9 cellular contexts compared by ENCODE assay signal in the genomic region with DNA sequence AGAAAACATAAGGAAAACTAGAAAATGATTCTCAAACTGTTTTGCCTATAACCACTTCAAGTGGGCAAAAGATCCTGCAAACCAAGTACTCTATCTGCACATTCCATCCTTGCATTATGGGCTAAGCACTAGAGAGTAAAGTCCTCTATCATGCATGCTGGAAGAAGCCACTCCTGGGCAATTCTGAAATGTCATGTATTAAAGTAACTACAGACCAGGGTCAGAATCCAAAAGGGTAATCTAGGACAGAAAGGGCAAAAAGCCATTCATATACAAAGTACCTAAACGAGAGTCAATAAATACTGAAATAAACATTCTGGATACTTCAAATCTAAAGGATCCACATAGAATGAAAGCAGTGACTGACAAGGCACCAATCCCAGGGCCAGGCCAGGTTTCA. TPM values are rescaled to one million over a fixed set of nuclear protein-coding genes. Genes with fewer than 3 reads are reported as not detected.
DNase-seq lines count a peak whose midpoint lies in the region; ATAC-seq, FAIRE-seq and TF ChIP-seq lines count a peak whose summit lies in the region.
"Had no signal": no experiment of that assay in that cellular context is flagged by ENCODE, and none has a peak within 500 bp of the region (broad histone marks: within the 10 kb centered on the region; RNA-seq: fewer than 3 reads in every experiment).

No MANE protein-coding gene starts in this region.

- H3K27ac ChIP-seq in BLaER1: peak overlapping the region; percentile 52; the same call in 1 of the 2 replicates
- no peak overlapping the region for H3K27ac ChIP-seq in endodermal cell (ENCODE audit: low read depth, low read length)

- H3K4me1 Mint-ChIP-seq in endodermal cell (no peaks in the 10 kb centered on the region), neural crest cell (peaks cover 12% of the 10 kb centered on the region)

- WGBS in endodermal cell (ENCODE audit: insufficient coverage in 1 of 2, insufficient read length in 1 of 2), 2 experiments: 42% methylated on average over 1 of the region's 1 CpG; no CpG with 5 or more reads in 1 of the 2 experiments

- H3K36me3 ChIP-seq in BLaER1: peaks cover 10% of the 10 kb centered on the region
- H3K36me3 ChIP-seq in endodermal cell (ENCODE audit: control insufficient read depth, insufficient read depth, low read length): peaks cover 6% of the 10 kb centered on the region

- ATAC-seq in HG02885 (IDR thresholded peaks at IDR 0.05; ENCODE audit: poor library complexity, unreplicated experiment): no peak

- no peak for FAIRE-seq in D721Med (lab: Jason Lieb, UNC)

- peaks cover 8% of the 10 kb centered on the region for H3K36me3 Mint-ChIP-seq in endodermal cell (ENCODE audit: low read depth)
- peaks cover 2% of the 10 kb centered on the region for H3K36me3 Mint-ChIP-seq in neural crest cell (ENCODE audit: low read depth)

- H3K4me1 ChIP-seq in BLaER1 (peaks cover 4% of the 10 kb centered on the region; the same call in 1 of the 2 replicates), endodermal cell (ENCODE audit: control insufficient read depth, insufficient read depth, low read length) (no peaks in the 10 kb centered on the region)

- H3K4me3 ChIP-seq in BLaER1 (peak overlapping the region; percentile 73), endodermal cell (ENCODE audit: low read length) (peak overlapping the region; percentile 87)

- H4K20me1 ChIP-seq in BLaER1: no peaks in the 10 kb centered on the region

- peak; percentile 4 for DNase-seq in NAMALWA (ENCODE audit: low spot score)
- no peak for DNase-seq in endodermal cell
- no peak for DNase-seq in neural crest cell (ENCODE audit: low read depth, low spot score)
- DNase-seq in DMS153 treated with DMSO at 0.1 percent for 48 hours (lab: John Stamatoyannopoulos, UW; ENCODE audit: unreplicated experiment): no peak
- no peak for DNase-seq in MV-4-11 (lab: John Stamatoyannopoulos, UW)
- DNase-seq in D721Med (ENCODE audit: insufficient read length, low spot score): no peak

- H3K4me2 ChIP-seq in BLaER1: peak overlapping the region; percentile 64

- H3K9me3 Mint-ChIP-seq in endodermal cell: peaks cover 34% of the 10 kb centered on the region
- no peaks in the 10 kb centered on the region for H3K9me3 Mint-ChIP-seq in neural crest cell

- H3K27ac Mint-ChIP-seq in endodermal cell: peak overlapping the region; percentile 78
- H3K27ac Mint-ChIP-seq in neural crest cell (ENCODE audit: unreplicated experiment): no peak overlapping the region

- TF ChIP-seq CTCF in endodermal cell (conservative IDR thresholded peaks at IDR 0.05): no peak
- TF ChIP-seq CTCF in neural crest cell (conservative IDR thresholded peaks at IDR 0.05): no peak
- no peak for TF ChIP-seq CTCF in D721Med (IDR thresholded peaks at IDR 0.05; ENCODE audit: insufficient read depth, missing control alignments)

- H3K27me3 ChIP-seq in BLaER1: peaks cover 21% of the 10 kb centered on the region
- H3K27me3 ChIP-seq in endodermal cell (ENCODE audit: control insufficient read depth, insufficient read depth, low read length, poor library complexity, severe bottlenecking): no peaks in the 10 kb centered on the region

- peak overlapping the region; percentile 79 for H3K9ac ChIP-seq in BLaER1
- H3K9ac ChIP-seq in endodermal cell (ENCODE audit: extremely low read depth, low read length, poor library complexity, severe bottlenecking): peak overlapping the region; percentile 31

- peak overlapping the region; percentile 90 for H3K4me3 Mint-ChIP-seq in endodermal cell
- peak overlapping the region; percentile 95 for H3K4me3 Mint-ChIP-seq in neural crest cell

- H3K9me3 ChIP-seq in BLaER1: no peaks in the 10 kb centered on the region
- no peaks in the 10 kb centered on the region for H3K9me3 ChIP-seq in endodermal cell (ENCODE audit: control insufficient read depth, low read length)

- H3K27me3 Mint-ChIP-seq in endodermal cell (ENCODE audit: insufficient read depth) (no peaks in the 10 kb centered on the region), neural crest cell (ENCODE audit: low read depth) (peaks cover 2% of the 10 kb centered on the region)

RNA-seq across cellular contexts. Expression of a gene that starts 1.1 kb away (rescaled TPM):
- total RNA-seq in endodermal cell (10 to 100 TPM; 50.3 to 51.0 TPM), neural crest cell (77.5 and 78.3 TPM in 2 replicates)
- polyA plus RNA-seq in endodermal cell (2013, experiment 1 of 2): 51.0 TPM
- 45.4 TPM for polyA plus RNA-seq in endodermal cell (2013, experiment 2 of 2)

RNA-seq across cellular contexts. Expression of a gene that starts 28.6 kb away (rescaled TPM):
- total RNA-seq in endodermal cell (10 to 100 TPM; 14.6 to 17.5 TPM), neural crest cell (10.1 and 12.0 TPM in 2 replicates)
- polyA plus RNA-seq in endodermal cell (2013, experiment 1 of 2): 9.3 TPM
- polyA plus RNA-seq in endodermal cell (2013, experiment 2 of 2): 9.0 TPM

RNA-seq across cellular contexts. Expression of a gene that starts 39.5 kb away (rescaled TPM):
- total RNA-seq in endodermal cell (not detected), neural crest cell (not detected in 2 replicates)
- not detected for polyA plus RNA-seq in endodermal cell (2013, experiment 1 of 2)
- not detected for polyA plus RNA-seq in endodermal cell (2013, experiment 2 of 2)
- total RNA-seq: RPMI7951 had no signal

RNA-seq across cellular contexts. Expression of a gene that starts 44.3 kb away (rescaled TPM):
- total RNA-seq in endodermal cell: not detected
- not detected for polyA plus RNA-seq in endodermal cell (2013, experiment 1 of 2)
- not detected for polyA plus RNA-seq in endodermal cell (2013, experiment 2 of 2)
- not detected in 2 replicates for total RNA-seq in neural crest cell
- total RNA-seq: RPMI7951 had no signal

RNA-seq across cellular contexts. Expression of a gene that starts 51.3 kb away (rescaled TPM):
- total RNA-seq in endodermal cell: 10 to 100 TPM; 57.8 to 60.8 TPM
- 43.8 TPM for polyA plus RNA-seq in endodermal cell (2013, experiment 1 of 2)
- polyA plus RNA-seq in endodermal cell (2013, experiment 2 of 2): 35.5 TPM
- total RNA-seq in neural crest cell: 72.5 and 76.3 TPM in 2 replicates
